In the genomic region with DNA sequence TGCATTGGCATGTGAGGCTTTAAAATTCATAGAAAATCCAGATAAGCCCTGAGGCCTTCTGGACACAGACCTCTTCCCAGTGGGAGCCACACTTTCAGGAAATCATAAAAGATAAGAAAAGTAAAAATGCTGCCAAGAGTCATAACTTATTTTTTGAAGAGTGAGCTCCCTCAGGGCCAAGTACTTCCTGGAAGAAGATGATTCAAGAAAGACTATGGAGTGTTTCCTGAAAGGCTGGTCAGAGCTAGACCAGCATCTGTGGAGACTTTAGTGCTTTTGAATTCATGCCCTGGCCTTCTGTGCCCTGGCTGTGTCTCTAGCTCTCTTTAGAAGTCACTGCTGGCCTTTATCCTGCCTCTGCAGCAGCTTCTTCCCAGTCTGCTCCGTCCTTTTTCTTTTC, we compare ENCODE assay signal across 32 cellular contexts. TPM values are rescaled to one million over a fixed set of nuclear protein-coding genes. Genes with fewer than 3 reads are reported as not detected.
DNase-seq lines count a peak whose midpoint lies in the region; ATAC-seq, FAIRE-seq and TF ChIP-seq lines count a peak whose summit lies in the region.
"Had no signal": no experiment of that assay in that cellular context is flagged by ENCODE, and none has a peak within 500 bp of the region (broad histone marks: within the 10 kb centered on the region; RNA-seq: fewer than 3 reads in every experiment).

No MANE protein-coding gene starts in this region.

- H3K9me3 Mint-ChIP-seq in astrocyte (ENCODE audit: unreplicated experiment) = peaks cover 4% of the 10 kb centered on the region

- H3K4me2 ChIP-seq in astrocyte (ENCODE audit: low read length) = no peak overlapping the region

- H3K4me1 ChIP-seq in HEK293 (ENCODE audit: control insufficient read depth, insufficient read depth, low read length) = peaks cover 16% of the 10 kb centered on the region; the same call in 1 of the 2 replicates
- no peaks in the 10 kb centered on the region for H3K4me1 ChIP-seq in astrocyte (ENCODE audit: insufficient read depth, low read length)
- H3K4me1 ChIP-seq: gastroesophageal sphincter, tibial artery had no signal

- H3K4me3 ChIP-seq in HEK293 (ENCODE audit: low read depth, low read length) (no peak overlapping the region), astrocyte (ENCODE audit: insufficient read depth, low read depth, low read length) (no peak overlapping the region), fibroblast of the aortic adventitia (ENCODE audit: low read depth, low read length) (no peak overlapping the region)
- H3K4me3 ChIP-seq: gastroesophageal sphincter, MG63, skin epidermis, tibial artery had no signal

- POLR2A ChIA-PET in HEK293 (lab: Yijun Ruan, JAX) = no interaction called here

- CTCF ChIA-PET in HEK293 (lab: Yijun Ruan, JAX) = interaction anchor here (0.9 kb wide), 1 partner anchor 87 kb away, joined by 5 read pairs; no protein-coding TSS in a partner anchor

- H3K36me3 Mint-ChIP-seq in astrocyte (ENCODE audit: low read depth, unreplicated experiment) = no peaks in the 10 kb centered on the region

- peak overlapping the region; percentile 56; the same call in 1 of the 2 replicates for H3K27ac ChIP-seq in HEK293 (ENCODE audit: extremely low read depth, low read depth, low read length)
- H3K27ac ChIP-seq in astrocyte (ENCODE audit: low read depth, low read length) = no peak overlapping the region
- H3K27ac ChIP-seq: brain microvascular endothelial cell, gastroesophageal sphincter, skin epidermis, tibial artery had no signal

- no peak overlapping the region for H3K4me3 Mint-ChIP-seq in astrocyte (ENCODE audit: unreplicated experiment)
- H3K4me3 Mint-ChIP-seq: activated CD4-positive, alpha-beta T cell treated with anti-CD3 and anti-CD28 coated beads, Interleukin-2, amount 10 ng/mL, durations not matched to agents 7 days and 5 days; B cell; immature natural killer cell; naive B cell had no signal

- ATAC-seq in HG03025 (IDR thresholded peaks at IDR 0.05; ENCODE audit: low FRiP score, unreplicated experiment) = no peak
- ATAC-seq: gastroesophageal sphincter, HCT116, left ventricle myocardium superior had no signal

- FAIRE-seq in astrocyte (lab: Jason Lieb, UNC) = no peak
- FAIRE-seq: A204.1, colon, G401.6 had no signal

- no peak overlapping the region for H2AFZ ChIP-seq in astrocyte (ENCODE audit: low read depth, low read length)

- H3K36me3 ChIP-seq in HEK293 (ENCODE audit: control insufficient read depth in 2 of 2, insufficient read depth in 1 of 2, low read length in 2 of 2) = no peaks in the 10 kb centered on the region
- H3K36me3 ChIP-seq in astrocyte (ENCODE audit: insufficient read depth, low read length) = no peaks in the 10 kb centered on the region
- H3K36me3 ChIP-seq: brain microvascular endothelial cell, gastroesophageal sphincter, MG63, tibial artery had no signal

- H3K9ac ChIP-seq in astrocyte (ENCODE audit: low read length) = no peak overlapping the region

- H3K4me1 Mint-ChIP-seq in astrocyte (ENCODE audit: low read depth, unreplicated experiment) = no peaks in the 10 kb centered on the region
- H3K4me1 Mint-ChIP-seq: naive B cell had no signal

- H3K27ac Mint-ChIP-seq in astrocyte (ENCODE audit: unreplicated experiment) = no peak overlapping the region
- H3K27ac Mint-ChIP-seq: activated CD4-positive, alpha-beta T cell treated with anti-CD3 and anti-CD28 coated beads, Interleukin-2, amount 10 ng/mL, durations not matched to agents 7 days and 5 days; B cell; immature natural killer cell; naive B cell had no signal

- DNase-seq in A172 (ENCODE audit: low spot score) (peak; percentile 70), astrocyte (ENCODE audit: low read depth) (peak; percentile 39), fibroblast of the aortic adventitia (ENCODE audit: low read depth) (peak; percentile 89), NCI-H128 (lab: John Stamatoyannopoulos, UW; ENCODE audit: unreplicated experiment) (no peak)
- DNase-seq in activated effector memory CD4-positive, alpha-beta T cell treated with Interleukin-2 at 50 U/mL for 16 hours = no peak
- DNase-seq in activated CD4-positive, alpha-beta T cell treated with anti-CD3 and anti-CD28 coated beads for 48 hours = no peak
- DNase-seq: activated CD4-positive, alpha-beta T cell treated with anti-CD3 and anti-CD28 coated beads, Interleukin-2, amount 10 ng/mL, durations not matched to agents 7 days and 5 days; activated naive CD4-positive, alpha-beta T cell; activated T-cell treated with anti-CD3 and anti-CD28 coated beads, Interleukin-2, amount 50 U/mL, for 48 hours; brain microvascular endothelial cell; effector CD8-positive, alpha-beta T cell; erythroblast; hypothalamus; immature natural killer cell; KBM-7; left ventricle myocardium superior; MG63; naive B cell; NCI-H1417 treated with DMSO at 0.1 percent for 48 hours; occipital lobe; OCI-M1; Right ventricle myocardium superior; tibial artery had no signal

- H3K27me3 ChIP-seq in astrocyte (ENCODE audit: insufficient read depth, low read length) = no peaks in the 10 kb centered on the region
- H3K27me3 ChIP-seq: brain microvascular endothelial cell, gastroesophageal sphincter, MG63, tibial artery had no signal

- H3K9me3 ChIP-seq in HEK293 (ENCODE audit: control insufficient read depth, insufficient read depth, low read depth, low read length) (no peaks in the 10 kb centered on the region), astrocyte (ENCODE audit: insufficient read depth, low read depth, low read length) (peaks cover 5% of the 10 kb centered on the region)

- H3K79me2 ChIP-seq in astrocyte (ENCODE audit: insufficient read depth, low read length) = no peaks in the 10 kb centered on the region

- no peaks in the 10 kb centered on the region for H4K20me1 ChIP-seq in astrocyte (ENCODE audit: insufficient read depth, low read length)

- no peaks in the 10 kb centered on the region for H3K27me3 Mint-ChIP-seq in astrocyte (ENCODE audit: low read depth, unreplicated experiment)

- TF ChIP-seq CTCF in HEK293 (tag by site-specific recombination; IDR thresholded peaks at IDR 0.05) (no peak), astrocyte (IDR thresholded peaks at IDR 0.05; ENCODE audit: insufficient read depth, low read depth, low read length) (no peak), fibroblast of the aortic adventitia (IDR thresholded peaks at IDR 0.05; ENCODE audit: insufficient read depth, low read length) (no peak)

TF ChIP-seq in HEK293, 187 proteins besides CTCF, POLR2A, EP300 and RAD21:
- TF ChIP-seq ZNF48 (tag by site-specific recombination; IDR thresholded peaks at IDR 0.05) (no peak), ZFP41 (tag by site-specific recombination; IDR thresholded peaks at IDR 0.05; ENCODE audit: borderline replicate concordance) (no peak), ZNF555 (tag by site-specific recombination; conservative IDR thresholded peaks at IDR 0.05) (no peak), MYNN (tag by site-specific recombination; IDR thresholded peaks at IDR 0.05; ENCODE audit: borderline replicate concordance) (no peak), ZNF837 (tag by site-specific recombination; IDR thresholded peaks at IDR 0.05) (no peak), WT1 (tag by site-specific recombination; IDR thresholded peaks at IDR 0.05) (no peak), ZBTB21 (tag by site-specific recombination; IDR thresholded peaks at IDR 0.05) (no peak), ZNF548 (tag by site-specific recombination; IDR thresholded peaks at IDR 0.05) (no peak), ZNF701 (tag by site-specific recombination; IDR thresholded peaks at IDR 0.05) (no peak), KLF16 (tag by site-specific recombination; IDR thresholded peaks at IDR 0.05) (no peak), ZNF133 (tag by site-specific recombination; IDR thresholded peaks at IDR 0.05) (no peak), ZNF624 (tag by site-specific recombination; IDR thresholded peaks at IDR 0.05) (no peak), ZNF416 (tag by site-specific recombination; IDR thresholded peaks at IDR 0.05) (no peak), ZNF664 (tag by site-specific recombination; IDR thresholded peaks at IDR 0.05) (no peak)
- TF ChIP-seq, protein P1, sequence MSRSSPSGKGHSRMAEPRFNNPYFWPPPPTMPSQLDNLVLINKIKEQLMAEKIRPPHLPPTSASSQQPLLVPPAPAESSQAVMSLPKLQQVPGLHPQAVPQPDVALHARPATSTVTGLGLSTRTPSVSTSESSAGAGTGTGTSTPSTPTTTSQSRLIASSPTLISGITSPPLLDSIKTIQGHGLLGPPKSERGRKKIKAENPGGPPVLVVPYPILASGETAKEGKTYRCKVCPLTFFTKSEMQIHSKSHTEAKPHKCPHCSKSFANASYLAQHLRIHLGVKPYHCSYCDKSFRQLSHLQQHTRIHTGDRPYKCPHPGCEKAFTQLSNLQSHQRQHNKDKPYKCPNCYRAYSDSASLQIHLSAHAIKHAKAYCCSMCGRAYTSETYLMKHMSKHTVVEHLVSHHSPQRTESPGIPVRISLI (tag by site-specific recombination; IDR thresholded peaks at IDR 0.05) = no peak
- TF ChIP-seq, protein P2, sequence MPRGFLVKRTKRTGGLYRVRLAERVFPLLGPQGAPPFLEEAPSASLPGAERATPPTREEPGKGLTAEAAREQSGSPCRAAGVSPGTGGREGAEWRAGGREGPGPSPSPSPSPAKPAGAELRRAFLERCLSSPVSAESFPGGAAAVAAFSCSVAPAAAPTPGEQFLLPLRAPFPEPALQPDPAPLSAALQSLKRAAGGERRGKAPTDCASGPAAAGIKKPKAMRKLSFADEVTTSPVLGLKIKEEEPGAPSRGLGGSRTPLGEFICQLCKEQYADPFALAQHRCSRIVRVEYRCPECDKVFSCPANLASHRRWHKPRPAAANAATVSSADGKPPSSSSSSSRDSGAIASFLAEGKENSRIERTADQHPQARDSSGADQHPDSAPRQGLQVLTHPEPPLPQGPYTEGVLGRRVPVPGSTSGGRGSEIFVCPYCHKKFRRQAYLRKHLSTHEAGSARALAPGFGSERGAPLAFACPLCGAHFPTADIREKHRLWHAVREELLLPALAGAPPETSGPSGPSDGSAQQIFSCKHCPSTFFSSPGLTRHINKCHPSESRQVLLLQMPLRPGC (tag by site-specific recombination; IDR thresholded peaks at IDR 0.05) = no peak
TF ChIP-seq in HEK293: peak in this region for 0.

RNA-seq across cellular contexts. Expression of a gene that starts 6.4 kb away (rescaled TPM):
- total RNA-seq in A172 (2014; rRNA removed; shearing (Covaris generic)) = 0.19 and 0.34 TPM in 2 replicates
- 1.9 and 2.2 TPM in 2 replicates for total RNA-seq in astrocyte
- 3.1 TPM in 1 of 2 replicates, not detected in the other for total RNA-seq in fibroblast of the aortic adventitia (ENCODE audit: low replicate concordance)
- total RNA-seq: B cell, left ventricle myocardium superior, occipital lobe had no signal

Comparison
In these comparisons a context has a peak if more than half of its experiments do, and no peak if none do; other contexts are left out.
1. DNase-seq: peak in A172 (single experiment), astrocyte (single experiment) and fibroblast of the aortic adventitia (single experiment); none in activated effector memory CD4-positive, alpha-beta T cell treated with Interleukin-2 at 50 U/mL for 16 hours (single experiment), activated CD4-positive, alpha-beta T cell treated with anti-CD3 and anti-CD28 coated beads for 48 hours (single experiment) and NCI-H128 (single experiment).